In genomic region chr13:111859361-111860105, GRCh38 we compare ENCODE assay signal across 22 cellular contexts.
DNase-seq lines count a peak whose midpoint lies in the region; ATAC-seq, FAIRE-seq and TF ChIP-seq lines count a peak whose summit lies in the region.
"Had no signal": no experiment of that assay in that cellular context is flagged by ENCODE, and none has a peak within 500 bp of the region (broad histone marks: within the 10 kb centered on the region; RNA-seq: fewer than 3 reads in every experiment).

No MANE protein-coding gene starts in this region.

- H3K9me3 ChIP-seq in H1 (ENCODE audit: insufficient read depth in 2 of 2, low read depth in 1 of 2, low read length in 1 of 2) (0 out of 4 replicates have a peak, but pooled peaks cover 0 to 3% of the 10 kb centered on the region in 2 experiments), neuronal stem cell (replicated peaks in 1 of 2; ENCODE audit: control insufficient read depth in 2 of 2, insufficient read depth in 1 of 2, low read depth in 1 of 2, low read length in 2 of 2) (peaks cover 0 to 9% of the 10 kb centered on the region in 2 donors)
- H3K9me3 ChIP-seq: Caco-2 had no signal

- no peak for TF ChIP-seq EP300 in H1 (IDR thresholded peaks at IDR 0.05; ENCODE audit: borderline replicate concordance in 1 of 2, low read depth in 2 of 2, low read length in 2 of 2)

- DNase-seq in Right ventricle myocardium inferior (ENCODE audit: missing footprints) (no peak), left cardiac atrium (no peak), NCI-H1417 (lab: John Stamatoyannopoulos, UW) (peak in 2 of 3 experiments; percentile 72 to 92), H1 (ENCODE audit: low read depth in 1 of 2, low spot score in 2 of 2) (peak in 1 of 2 experiments; percentile 43), neuronal stem cell (ENCODE audit: low spot score) (no peak), NCI-H2196 (lab: John Stamatoyannopoulos, UW; ENCODE audit: unreplicated experiment) (no peak), WTC11 (ENCODE audit: low spot score) (no peak)
- DNase-seq in stimulated activated CD4-positive, alpha-beta T cell treated with anti-CD3 and anti-CD28 coated beads, Interleukin-2, amount 100 ng/mL, for 48 hours: no peak
- DNase-seq: ACHN, AML-193, Caco-2, EL, Kasumi-1, MM.1S, NCI-H1436, NCI-H2029, NCI-H226, NCI-H526 treated with DMSO at 0.1 percent for 48 hours, PC-9 had no signal

- peaks cover 7% of the 10 kb centered on the region for H3K27me3 Mint-ChIP-seq in WTC11 (ENCODE audit: low read depth)

- 90% methylated on average over 15 of the region's 16 CpGs; no CpG with 5 or more reads in 1 of the 2 experiments for WGBS in H1 (ENCODE audit: extremely low coverage in 1 of 2, insufficient coverage in 1 of 2, insufficient read length in 1 of 2, insufficient replicate concordance in 2 of 2, low coverage in 1 of 2, low lambda C conversion rate in 2 of 2, missing lambda C conversion rate in 1 of 2), 2 experiments
- WGBS in neuronal stem cell (ENCODE audit: extremely low coverage in 2 of 2, insufficient read length in 2 of 2, insufficient replicate concordance in 1 of 2), 2 donors: no CpG with 5 or more reads among the region's 16 CpGs

- H3K14ac ChIP-seq in H1 (ENCODE audit: insufficient read length) (no peak overlapping the region), neuronal stem cell (ENCODE audit: low read length) (no peak overlapping the region)

- CTCF ChIA-PET in H1 (lab: Charles Lee; ENCODE audit: partially characterized antibody): no interaction called here
- CTCF ChIA-PET in WTC11 (lab: Charles Lee): interaction anchor here (1.0 kb wide), 1 partner anchor 13 kb away, joined by 3 read pairs; no protein-coding TSS in a partner anchor

- H3K27ac Mint-ChIP-seq in WTC11: no peak overlapping the region
- H3K27ac Mint-ChIP-seq: IgD-negative memory B cell had no signal

- no peak overlapping the region for H2AK5ac ChIP-seq in H1 (ENCODE audit: low read depth, low read length)
- H2AK5ac ChIP-seq in neuronal stem cell (ENCODE audit: low read depth, low read length): no peak overlapping the region

- H2BK120ac ChIP-seq in H1 (replicated peaks; ENCODE audit: low read depth, low read length): no peak overlapping the region
- no peak overlapping the region for H2BK120ac ChIP-seq in neuronal stem cell (ENCODE audit: low read depth, low read length)

- no peaks in the 10 kb centered on the region for H4K20me1 ChIP-seq in H1 (replicated peaks in 1 of 2; ENCODE audit: control insufficient read depth in 1 of 2, insufficient read depth in 2 of 2, low read length in 2 of 2)

- POLR2A ChIA-PET in H1 (lab: Charles Lee; ENCODE audit: partially characterized antibody) (interaction anchor here (0.5 kb wide), 1 partner anchor 626 kb away, joined by 3 read pairs; no protein-coding TSS in a partner anchor), WTC11 (lab: Charles Lee) (no interaction called here)

- no peak overlapping the region for H2BK15ac ChIP-seq in H1 (ENCODE audit: low read length)
- H2BK15ac ChIP-seq in neuronal stem cell (ENCODE audit: low read length): peak overlapping the region; percentile 2

- H3K23ac ChIP-seq in H1 (ENCODE audit: insufficient read length) (no peak overlapping the region), neuronal stem cell (ENCODE audit: low read depth, low read length, poor library complexity) (peak overlapping the region; percentile 8)

- H3K79me1 ChIP-seq in H1 (ENCODE audit: low read depth, low read length) (no peaks in the 10 kb centered on the region), neuronal stem cell (ENCODE audit: low read depth, low read length) (no peaks in the 10 kb centered on the region)

- peak; percentile 69 for ATAC-seq in Right ventricle myocardium inferior
- ATAC-seq in left cardiac atrium: no peak
- ATAC-seq in WTC11: no peak; the same call in 1 of the 2 replicates
- ATAC-seq: HCT116 had no signal

- TF ChIP-seq CTCF in H1 (IDR thresholded peaks at IDR 0.05; ENCODE audit: control extremely low read depth in 1 of 3, insufficient read depth in 1 of 3, low read depth in 1 of 3, low read length in 3 of 3) (no peak), WTC11 (IDR thresholded peaks at IDR 0.05) (no peak)

- no peak overlapping the region for H4K8ac ChIP-seq in H1 (ENCODE audit: extremely low read depth, insufficient read depth, low read length)
- no peak overlapping the region for H4K8ac ChIP-seq in neuronal stem cell (ENCODE audit: low read depth, low read length)

- no peak overlapping the region; the same call in 1 of the 2 replicates for H3K18ac ChIP-seq in H1 (ENCODE audit: extremely low read depth, low read length)
- H3K18ac ChIP-seq in neuronal stem cell (ENCODE audit: low read length): peak overlapping the region; percentile 68

- H3K27ac ChIP-seq in H1 (ENCODE audit: low read depth, low read length) (no peak overlapping the region), neuronal stem cell (replicated peaks; ENCODE audit: low read length) (no peak overlapping the region)
- H3K27ac ChIP-seq: PC-9 had no signal

- H4K5ac ChIP-seq in H1 (ENCODE audit: insufficient read length, low read depth, low read length): no peak overlapping the region

- H4K91ac ChIP-seq in H1 (replicated peaks; ENCODE audit: insufficient read length, low read length): no peak overlapping the region
- H4K91ac ChIP-seq in neuronal stem cell (ENCODE audit: low read depth, low read length, poor library complexity): no peak overlapping the region

- H2AFZ ChIP-seq in H1 (ENCODE audit: low read length): no peak overlapping the region
- H2AFZ ChIP-seq in neuronal stem cell (ENCODE audit: low read length): no peak overlapping the region
- H2AFZ ChIP-seq: PC-9 had no signal

- FAIRE-seq in H1 (lab: Jason Lieb, UNC): no peak
- FAIRE-seq: HTR-8/SVneo had no signal

- H3K4me1 ChIP-seq in H1 (replicated peaks in 1 of 4; ENCODE audit: control insufficient read depth in 3 of 4, insufficient read depth in 4 of 4, low read length in 3 of 4) (peaks cover 0 to 6% (median 1%) of the 10 kb centered on the region in 4 experiments; a peak in 4 of 7 replicates), neuronal stem cell (ENCODE audit: control insufficient read depth in 2 of 2, insufficient read depth in 1 of 2, low read depth in 1 of 2, low read length in 2 of 2) (peaks cover 0 to 13% of the 10 kb centered on the region in 2 donors)
- H3K4me1 ChIP-seq: Caco-2 had no signal

- peaks cover 7% of the 10 kb centered on the region; the same call in 1 of the 2 replicates for H3K36me3 Mint-ChIP-seq in WTC11

- 0 out of 2 replicates have a peak overlapping the region, but pooled peaks have one; percentile 61 for H2BK20ac ChIP-seq in H1 (ENCODE audit: low read length)

- H3K23me2 ChIP-seq in H1 (ENCODE audit: low read depth, low read length): no peaks in the 10 kb centered on the region

- no peak for TF ChIP-seq RAD21 in H1 (IDR thresholded peaks at IDR 0.05 in 1 of 2, conservative IDR thresholded peaks at IDR 0.05 in 1 of 2; ENCODE audit: low read depth in 2 of 2, low read length in 2 of 2)

- H3K36me3 ChIP-seq in H1 (ENCODE audit: control insufficient read depth in 2 of 4, insufficient read depth in 4 of 4, low read length in 3 of 4): no peaks in the 10 kb centered on the region
- no peaks in the 10 kb centered on the region for H3K36me3 ChIP-seq in neuronal stem cell (replicated peaks in 1 of 2; ENCODE audit: control insufficient read depth in 2 of 2, insufficient read depth in 2 of 2, low read length in 2 of 2)

- no peak overlapping the region for H3K56ac ChIP-seq in H1 (replicated peaks; ENCODE audit: insufficient read length, low read depth, low read length)

- H3K4me2 ChIP-seq in H1 (ENCODE audit: insufficient read depth in 1 of 2, low read depth in 2 of 2, low read length in 2 of 2) (no peak overlapping the region), neuronal stem cell (ENCODE audit: insufficient read depth, low read length, poor library complexity, severe bottlenecking) (no peak overlapping the region)
- H3K4me2 ChIP-seq: PC-9 had no signal

- H3K4ac ChIP-seq in H1 (replicated peaks; ENCODE audit: insufficient read length, low read depth, low read length) (no peak overlapping the region), neuronal stem cell (ENCODE audit: low read length) (no peak overlapping the region)

- no peaks in the 10 kb centered on the region for H3K79me2 ChIP-seq in H1 (ENCODE audit: control insufficient read depth in 1 of 2, insufficient read depth in 2 of 2, low read length in 2 of 2)

- TF ChIP-seq POLR2A in H1 (IDR thresholded peaks at IDR 0.05; ENCODE audit: control extremely low read depth in 1 of 2, low read depth in 2 of 2, low read length in 2 of 2): no peak

- H3K27me3 ChIP-seq in H1 (replicated peaks in 1 of 4; ENCODE audit: control insufficient read depth in 3 of 4, extremely low read depth in 1 of 4, insufficient read depth in 3 of 4, low read length in 3 of 4) (no peaks in the 10 kb centered on the region), neuronal stem cell (ENCODE audit: control insufficient read depth in 3 of 3, insufficient read depth in 3 of 3, low read depth in 1 of 3, low read length in 3 of 3) (peaks cover 0 to 12% (median 0%) of the 10 kb centered on the region in 3 experiments)

- H2BK5ac ChIP-seq in H1 (ENCODE audit: low read depth, low read length) (no peak overlapping the region), neuronal stem cell (ENCODE audit: low read length) (no peak overlapping the region)

- H3K9ac ChIP-seq in H1 (replicated peaks in 1 of 4; ENCODE audit: extremely low read depth in 1 of 4, low read depth in 3 of 4, low read length in 3 of 4) (no peak overlapping the region), neuronal stem cell (ENCODE audit: low read depth, low read length, poor library complexity) (peak overlapping the region; percentile 83)

- H3K9me3 Mint-ChIP-seq in WTC11: peaks cover 11% of the 10 kb centered on the region

- intact Hi-C loops in Right ventricle myocardium inferior (cut with DNase I) (no loop called here), left cardiac atrium (cut with DNase I) (no loop called here)

- no peak overlapping the region for H3K4me3 ChIP-seq in H1 (ENCODE audit: extremely low read depth in 1 of 4, insufficient read depth in 2 of 4, low read depth in 3 of 4, low read length in 4 of 4)
- H3K4me3 ChIP-seq in neuronal stem cell (ENCODE audit: low read length in 2 of 2): no peak overlapping the region
- H3K4me3 ChIP-seq: PC-9 had no signal

- H3K4me3 Mint-ChIP-seq in WTC11: no peak overlapping the region
- H3K4me3 Mint-ChIP-seq: IgD-negative memory B cell had no signal

- peaks cover 27% of the 10 kb centered on the region for H3K4me1 Mint-ChIP-seq in WTC11
- H3K4me1 Mint-ChIP-seq: IgD-negative memory B cell had no signal

- H2BK12ac ChIP-seq in H1 (ENCODE audit: low read depth, low read length): no peak overlapping the region
- peak overlapping the region; percentile 35 for H2BK12ac ChIP-seq in neuronal stem cell (ENCODE audit: low read length)

TF ChIP-seq in H1, 55 proteins besides CTCF, POLR2A, EP300 and RAD21 (continues in another document):
- TF ChIP-seq SP2 (IDR thresholded peaks at IDR 0.05; ENCODE audit: low read length): no peak
- TF ChIP-seq CREB1 (IDR thresholded peaks at IDR 0.05): no peak
- no peak for TF ChIP-seq NANOG (IDR thresholded peaks at IDR 0.05; ENCODE audit: insufficient read depth, low read depth, low read length, poor library complexity, severe bottlenecking)

TF ChIP-seq in WTC11, 78 proteins besides CTCF, POLR2A, EP300 and RAD21 (continues in another document):
- TF ChIP-seq ATF1 (CRISPR knock-in tag; IDR thresholded peaks at IDR 0.05): no peak

Comparison
In these comparisons a context has a peak if more than half of its experiments do, and no peak if none do; other contexts are left out.
1. DNase-seq: peak in NCI-H1417 (2 of 3); none in Right ventricle myocardium inferior (single experiment), left cardiac atrium (single experiment), neuronal stem cell (single experiment), NCI-H2196 (single experiment), WTC11 (single experiment) and stimulated activated CD4-positive, alpha-beta T cell treated with anti-CD3 and anti-CD28 coated beads, Interleukin-2, amount 100 ng/mL, for 48 hours (0 of 2).